Comparison of ENCODE assay signal across 1 cellular context in the genomic region with DNA sequence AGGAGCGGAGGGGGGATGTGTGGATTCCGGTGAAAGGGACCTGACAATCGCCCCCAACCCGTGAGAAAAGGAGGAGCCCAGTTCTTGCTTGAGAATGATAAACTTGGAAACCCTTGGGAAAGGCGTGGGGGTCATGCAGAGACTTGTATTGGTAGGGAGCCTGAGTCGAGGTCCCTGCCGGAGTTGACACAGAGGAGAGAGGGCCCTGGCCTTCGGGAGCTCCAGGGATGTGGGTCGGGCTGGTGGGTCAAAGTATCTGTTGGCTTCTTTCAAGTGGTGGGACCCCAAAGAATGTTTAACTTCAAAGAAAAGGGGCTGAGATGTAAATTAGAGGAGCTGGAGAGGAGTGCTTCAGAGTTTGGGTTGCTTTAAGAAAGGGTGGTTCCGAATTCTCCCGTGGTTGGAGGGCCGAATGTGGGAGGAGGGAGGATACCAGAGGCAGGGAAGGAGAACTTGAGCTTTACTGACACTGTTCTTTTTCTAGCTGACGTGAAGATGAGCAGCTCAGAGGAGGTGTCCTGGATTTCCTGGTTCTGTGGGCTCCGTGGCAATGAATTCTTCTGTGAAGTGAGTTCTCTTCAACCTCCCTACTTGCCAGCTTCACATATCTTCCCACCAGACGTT.
TF ChIP-seq lines count a peak whose summit lies in the region.

No MANE protein-coding gene starts in this region.

TF ChIP-seq in K562, 482 proteins besides CTCF, POLR2A, EP300 and RAD21 (continues in another document):
- TF ChIP-seq ZNF124 (CRISPR knock-in tag; IDR thresholded peaks at IDR 0.05) (no peak), UBTF (IDR thresholded peaks at IDR 0.05; ENCODE audit: borderline replicate concordance in 1 of 2, low read depth in 2 of 2, low read length in 2 of 2) (peak in 1 of 2 experiments; percentile 27; a peak in 2 of 4 replicates), SMAD1 (IDR thresholded peaks at IDR 0.05; ENCODE audit: low read depth, low read length, partially characterized antibody) (no peak), STAT6 (CRISPR knock-in tag; IDR thresholded peaks at IDR 0.05) (0 out of 2 replicates have a peak, but pooled peaks have one; percentile 30), SMARCE1 (IDR thresholded peaks at IDR 0.05) (peak; percentile 74; the same call in 1 of the 2 replicates), ZNF253 (CRISPR knock-in tag; conservative IDR thresholded peaks at IDR 0.05) (peak; percentile 80; the same call in 1 of the 2 replicates), ELF2 (CRISPR knock-in tag; IDR thresholded peaks at IDR 0.05) (peak; percentile 6; the same call in 1 of the 2 replicates), DNMT1 (IDR thresholded peaks at IDR 0.05) (0 out of 2 replicates have a peak, but pooled peaks have one; percentile 43), NBN (IDR thresholded peaks at IDR 0.05; ENCODE audit: low read depth) (no peak), TBP (optimal IDR thresholded peaks at IDR 0.05; ENCODE audit: low read depth, low read length) (no peak), ZBTB5 (IDR thresholded peaks at IDR 0.05) (no peak), ZNF175 (CRISPR knock-in tag; IDR thresholded peaks at IDR 0.05; ENCODE audit: low read depth) (no peak), SMARCC2 (IDR thresholded peaks at IDR 0.05; ENCODE audit: low read depth) (0 out of 2 replicates have a peak, but pooled peaks have one; percentile 62), SIRT6 (IDR thresholded peaks at IDR 0.05; ENCODE audit: low read depth, low read length) (no peak), ZNF444 (CRISPR knock-in tag; IDR thresholded peaks at IDR 0.05) (0 out of 2 replicates have a peak, but pooled peaks have one; percentile 47), AFF1 (IDR thresholded peaks at IDR 0.05; ENCODE audit: low read depth in 1 of 2, partially characterized antibody in 2 of 2) (peak in 1 of 2 experiments; percentile 42), NCOA1 (IDR thresholded peaks at IDR 0.05; ENCODE audit: low read depth) (peak; percentile 55; the same call in 1 of the 2 replicates), NR1H2 (CRISPR knock-in tag; IDR thresholded peaks at IDR 0.05) (peak; percentile 14; the same call in 1 of the 2 replicates), ARID2 (IDR thresholded peaks at IDR 0.05) (peak; percentile 77; the same call in 1 of the 2 replicates), ZNF609 (CRISPR knock-in tag; IDR thresholded peaks at IDR 0.05; ENCODE audit: borderline replicate concordance) (no peak), CBX8 (IDR thresholded peaks at IDR 0.05; ENCODE audit: borderline replicate concordance, extremely low read depth, low read depth, low read length, poor library complexity, severe bottlenecking) (no peak), ERF (CRISPR knock-in tag; IDR thresholded peaks at IDR 0.05) (no peak), BRD9 (IDR thresholded peaks at IDR 0.05; ENCODE audit: low read depth, partially characterized antibody) (peak; percentile 19), PPARD (CRISPR knock-in tag; IDR thresholded peaks at IDR 0.05) (no peak), TRIM24 (IDR thresholded peaks at IDR 0.05) (0 out of 4 replicates have a peak, but pooled peaks have one; percentile 5 to 26), CC2D1A (IDR thresholded peaks at IDR 0.05) (peak; percentile 68; the same call in 1 of the 2 replicates), SAP30 (IDR thresholded peaks at IDR 0.05; ENCODE audit: borderline replicate concordance, insufficient read depth, low read depth, low read length, poor library complexity, severe bottlenecking) (peak; percentile 84), ARNT (IDR thresholded peaks at IDR 0.05) (peak; percentile 52 to 85; a peak in 2 of 4 replicates), ZNF830 (CRISPR knock-in tag; IDR thresholded peaks at IDR 0.05) (0 out of 2 replicates have a peak, but pooled peaks have one; percentile 58), MBD2 (IDR thresholded peaks at IDR 0.05; ENCODE audit: borderline replicate concordance, low read depth) (no peak)
- TF ChIP-seq, protein P1, sequence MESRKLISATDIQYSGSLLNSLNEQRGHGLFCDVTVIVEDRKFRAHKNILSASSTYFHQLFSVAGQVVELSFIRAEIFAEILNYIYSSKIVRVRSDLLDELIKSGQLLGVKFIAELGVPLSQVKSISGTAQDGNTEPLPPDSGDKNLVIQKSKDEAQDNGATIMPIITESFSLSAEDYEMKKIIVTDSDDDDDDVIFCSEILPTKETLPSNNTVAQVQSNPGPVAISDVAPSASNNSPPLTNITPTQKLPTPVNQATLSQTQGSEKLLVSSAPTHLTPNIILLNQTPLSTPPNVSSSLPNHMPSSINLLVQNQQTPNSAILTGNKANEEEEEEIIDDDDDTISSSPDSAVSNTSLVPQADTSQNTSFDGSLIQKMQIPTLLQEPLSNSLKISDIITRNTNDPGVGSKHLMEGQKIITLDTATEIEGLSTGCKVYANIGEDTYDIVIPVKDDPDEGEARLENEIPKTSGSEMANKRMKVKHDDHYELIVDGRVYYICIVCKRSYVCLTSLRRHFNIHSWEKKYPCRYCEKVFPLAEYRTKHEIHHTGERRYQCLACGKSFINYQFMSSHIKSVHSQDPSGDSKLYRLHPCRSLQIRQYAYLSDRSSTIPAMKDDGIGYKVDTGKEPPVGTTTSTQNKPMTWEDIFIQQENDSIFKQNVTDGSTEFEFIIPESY (CRISPR knock-in tag; IDR thresholded peaks at IDR 0.05), result no peak
- TF ChIP-seq, protein P2, sequence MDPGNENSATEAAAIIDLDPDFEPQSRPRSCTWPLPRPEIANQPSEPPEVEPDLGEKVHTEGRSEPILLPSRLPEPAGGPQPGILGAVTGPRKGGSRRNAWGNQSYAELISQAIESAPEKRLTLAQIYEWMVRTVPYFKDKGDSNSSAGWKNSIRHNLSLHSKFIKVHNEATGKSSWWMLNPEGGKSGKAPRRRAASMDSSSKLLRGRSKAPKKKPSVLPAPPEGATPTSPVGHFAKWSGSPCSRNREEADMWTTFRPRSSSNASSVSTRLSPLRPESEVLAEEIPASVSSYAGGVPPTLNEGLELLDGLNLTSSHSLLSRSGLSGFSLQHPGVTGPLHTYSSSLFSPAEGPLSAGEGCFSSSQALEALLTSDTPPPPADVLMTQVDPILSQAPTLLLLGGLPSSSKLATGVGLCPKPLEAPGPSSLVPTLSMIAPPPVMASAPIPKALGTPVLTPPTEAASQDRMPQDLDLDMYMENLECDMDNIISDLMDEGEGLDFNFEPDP (CRISPR knock-in tag; IDR thresholded peaks at IDR 0.05), result 0 out of 2 replicates have a peak, but pooled peaks have one; percentile 54
